Comparison of ENCODE assay signal across 13 cellular contexts in the genomic region with DNA sequence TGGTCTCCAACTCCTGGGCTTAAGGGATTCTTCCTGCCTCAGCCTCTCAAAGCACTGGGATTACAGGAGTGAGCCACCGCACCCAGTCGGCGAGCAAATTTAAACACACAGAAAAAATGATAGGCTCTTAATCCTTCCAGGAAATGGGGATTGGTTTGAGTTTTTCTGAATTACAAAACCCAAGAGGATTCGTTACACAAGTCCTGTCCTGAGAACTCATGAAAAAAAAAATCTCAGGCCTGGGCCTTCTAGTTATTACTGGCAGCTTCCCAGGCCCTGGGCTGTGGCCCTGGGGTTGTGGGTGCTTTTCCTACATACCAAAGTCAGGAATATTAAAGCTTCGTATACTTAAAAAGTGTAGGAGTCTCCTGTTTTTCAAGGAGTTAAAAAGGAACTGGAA. TPM values are rescaled to one million over a fixed set of nuclear protein-coding genes. Genes with fewer than 3 reads are reported as not detected.
DNase-seq lines count a peak whose midpoint lies in the region; ATAC-seq and TF ChIP-seq lines count a peak whose summit lies in the region.
"Had no signal": no experiment of that assay in that cellular context is flagged by ENCODE, and none has a peak within 500 bp of the region (broad histone marks: within the 10 kb centered on the region; RNA-seq: fewer than 3 reads in every experiment).

No MANE protein-coding gene starts in this region.

- H3F3A ChIP-seq in smooth muscle cell (ENCODE audit: low read depth): peaks cover 14% of the 10 kb centered on the region

- H3K36me3 ChIP-seq in heart right ventricle (no peaks in the 10 kb centered on the region), smooth muscle cell (ENCODE audit: low read depth) (no peaks in the 10 kb centered on the region)

- H4K20me1 ChIP-seq in smooth muscle cell (ENCODE audit: low read depth): no peaks in the 10 kb centered on the region

- intact Hi-C loops in heart right ventricle (cut with DNase I): no loop called here

- no peak overlapping the region for H2AFZ ChIP-seq in smooth muscle cell (ENCODE audit: low read depth)

- TF ChIP-seq CTCF in heart right ventricle (IDR thresholded peaks at IDR 0.05) (no peak), smooth muscle cell (IDR thresholded peaks at IDR 0.05; ENCODE audit: borderline replicate concordance, insufficient read depth, poor library complexity, severe bottlenecking) (no peak)

- H3K9ac ChIP-seq in smooth muscle cell (ENCODE audit: low read depth): no peak overlapping the region

- ATAC-seq in heart right ventricle (peak in 6 of 8 donors; percentile 31 to 65 (median 48)), HG03571 (IDR thresholded peaks at IDR 0.05; ENCODE audit: unreplicated experiment) (no peak), GM18517 (IDR thresholded peaks at IDR 0.05; ENCODE audit: unreplicated experiment) (no peak)
- ATAC-seq: activated CD4-positive, alpha-beta T cell treated with anti-CD3 and anti-CD28 coated beads for 36 hours had no signal

- H3K79me2 ChIP-seq in smooth muscle cell (ENCODE audit: low read depth): no peaks in the 10 kb centered on the region

- H3K27ac ChIP-seq in heart right ventricle (peak overlapping the region in 8 of 10 donors; percentile 26 to 78 (median 63)), smooth muscle cell (ENCODE audit: low read depth) (peak overlapping the region; percentile 77)
- H3K27ac ChIP-seq: dorsolateral prefrontal cortex had no signal

- DNase-seq in ELF-1 (ENCODE audit: low read depth, low spot score) (peak; percentile 27), astrocyte of the hippocampus (ENCODE audit: low read depth, low spot score) (peak; percentile 91), heart right ventricle (peak; percentile 29 to 47), smooth muscle cell (lab: John Stamatoyannopoulos, UW; ENCODE audit: unreplicated experiment) (no peak), kidney tubule cell (ENCODE audit: low spot score) (no peak), islet precursor cell (no peak)
- DNase-seq: activated CD4-positive, alpha-beta T cell treated with anti-CD3 and anti-CD28 coated beads for 36 hours; activated effector memory CD4-positive, alpha-beta T cell treated with Interleukin-2 at 50 U/mL for 16 hours; dorsolateral prefrontal cortex; H9; NCI-H2029 had no signal

- H3K4me2 ChIP-seq in smooth muscle cell: peak overlapping the region; percentile 24

- no peak overlapping the region for H3K4me3 ChIP-seq in heart right ventricle
- no peak overlapping the region for H3K4me3 ChIP-seq in smooth muscle cell
- H3K4me3 ChIP-seq: dorsolateral prefrontal cortex had no signal

- no peaks in the 10 kb centered on the region for H3K9me3 ChIP-seq in heart right ventricle
- H3K9me3 ChIP-seq in smooth muscle cell (replicated peaks; ENCODE audit: low read depth): no peaks in the 10 kb centered on the region

- H3K4me1 ChIP-seq in heart right ventricle (peaks cover 0 to 88% (median 8%) of the 10 kb centered on the region in 9 donors), smooth muscle cell (ENCODE audit: low read depth) (peaks cover 4% of the 10 kb centered on the region)

- WGBS in heart right ventricle, 2 donors: 63 to 76% methylated on average over 5 of the region's 5 CpGs
- 14% methylated on average over 5 of the region's 5 CpGs for WGBS in smooth muscle cell (ENCODE audit: low lambda C conversion rate)

- no peaks in the 10 kb centered on the region for H3K27me3 ChIP-seq in heart right ventricle
- no peaks in the 10 kb centered on the region for H3K27me3 ChIP-seq in smooth muscle cell (ENCODE audit: low read depth)
- H3K27me3 ChIP-seq: dorsolateral prefrontal cortex had no signal

RNA-seq across cellular contexts. Expression of a gene that starts 6.2 kb away (rescaled TPM):
- 10 to 100 TPM; 29.2 to 71.3 (median 36.3) TPM for total RNA-seq in heart right ventricle
- polyA plus RNA-seq in heart right ventricle: 10 to 100 TPM; 27.4 to 34.3 TPM
- 117 and 134 TPM in 2 replicates for total RNA-seq in smooth muscle cell
- polyA plus RNA-seq in smooth muscle cell: 127 and 132 TPM in 2 replicates

Comparison
In these comparisons a context has a peak if more than half of its experiments do, and no peak if none do; other contexts are left out.
1. DNase-seq: peak in ELF-1 (single experiment), astrocyte of the hippocampus (single experiment) and heart right ventricle (2 of 2); none in smooth muscle cell (single experiment), kidney tubule cell (single experiment) and islet precursor cell (single experiment).
2. ATAC-seq: peak in heart right ventricle (6 of 8); none in HG03571 (single experiment) and GM18517 (single experiment).